8 cellular contexts compared by ENCODE assay signal in genomic region chr20:33675127-33675954, GRCh38. TPM values are rescaled to one million over a fixed set of nuclear protein-coding genes. Genes with fewer than 3 reads are reported as not detected.
DNase-seq lines count a peak whose midpoint lies in the region; ATAC-seq, FAIRE-seq and TF ChIP-seq lines count a peak whose summit lies in the region.

No MANE protein-coding gene starts in this region.

- POLR2A ChIA-PET in HEK293 (lab: Yijun Ruan, JAX), result interaction anchor here (0.9 to 2.5 kb wide), 3 partner anchors 9 to 12 kb away, joined by 3 to 11 read pairs (median 9); partner anchors contain the start of gene ACTL10
- POLR2A ChIA-PET in activated CD4-positive, alpha-beta memory T cell treated with anti-CD3 and anti-CD28 coated beads for 36 hours (lab: Charles Lee), result interaction anchor here (1.7 kb wide), 1 partner anchor 10 kb away, joined by 5 read pairs; no protein-coding TSS in a partner anchor

- H3K27ac ChIP-seq in HEK293 (ENCODE audit: extremely low read depth, low read depth, low read length) (no peak overlapping the region), small intestine (ENCODE audit: low read depth in 1 of 2, low read length in 1 of 2) (peak overlapping the region; percentile 70 to 76)

- peaks cover 4% of the 10 kb centered on the region; the same call in 1 of the 2 replicates for H3K4me1 ChIP-seq in HEK293 (ENCODE audit: control insufficient read depth, insufficient read depth, low read length)
- H3K4me1 ChIP-seq in small intestine (ENCODE audit: control insufficient read depth in 2 of 2, insufficient read depth in 1 of 2, low read depth in 1 of 2, low read length in 1 of 2), result peaks cover 3 to 5% of the 10 kb centered on the region in 2 donors

- no peak for FAIRE-seq in small intestine (lab: Jason Lieb, UNC)

- no peaks in the 10 kb centered on the region for H3K27me3 Mint-ChIP-seq in activated CD4-positive, alpha-beta memory T cell treated with anti-CD3 and anti-CD28 coated beads for 36 hours

- no peaks in the 10 kb centered on the region for H3K27me3 ChIP-seq in small intestine (ENCODE audit: control insufficient read depth in 2 of 2, insufficient read depth in 2 of 2, low read length in 2 of 2)

- peak overlapping the region; percentile 53 for H3K4me3 Mint-ChIP-seq in activated CD4-positive, alpha-beta memory T cell treated with anti-CD3 and anti-CD28 coated beads for 36 hours

- H3K9me3 ChIP-seq in HEK293 (ENCODE audit: control insufficient read depth, insufficient read depth, low read depth, low read length) (no peaks in the 10 kb centered on the region), small intestine (ENCODE audit: control insufficient read depth, low read depth) (no peaks in the 10 kb centered on the region)

- TF ChIP-seq CTCF in HEK293 (tag by site-specific recombination; IDR thresholded peaks at IDR 0.05), result no peak

- H3K9me3 Mint-ChIP-seq in activated CD4-positive, alpha-beta memory T cell treated with anti-CD3 and anti-CD28 coated beads for 36 hours, result no peaks in the 10 kb centered on the region

- WGBS in small intestine, 3 donors, result 30 to 44% (median 37%) methylated on average over 16 of the region's 16 CpGs

- intact Hi-C loops in activated CD4-positive, alpha-beta memory T cell treated with anti-CD3 and anti-CD28 coated beads for 36 hours (cut with micrococcal nuclease), result no loop called here
- intact Hi-C loops in left ventricle myocardium superior (cut with micrococcal nuclease), result no loop called here

- ATAC-seq in left ventricle myocardium superior, result peak; percentile 2
- no peak for ATAC-seq in GM21825 (IDR thresholded peaks at IDR 0.05; ENCODE audit: unreplicated experiment)
- ATAC-seq in GM18517 (IDR thresholded peaks at IDR 0.05; ENCODE audit: unreplicated experiment), result no peak
- no peak for ATAC-seq in GM18511 (IDR thresholded peaks at IDR 0.05; ENCODE audit: unreplicated experiment)

- H3K4me3 ChIP-seq in HEK293 (ENCODE audit: low read depth, low read length) (no peak overlapping the region), small intestine (ENCODE audit: low read depth in 1 of 2, low read length in 2 of 2) (peak overlapping the region in 1 of 2 donors; percentile 86)

- H3K27ac Mint-ChIP-seq in activated CD4-positive, alpha-beta memory T cell treated with anti-CD3 and anti-CD28 coated beads for 36 hours, result no peak overlapping the region

- H3K36me3 ChIP-seq in HEK293 (ENCODE audit: control insufficient read depth in 2 of 2, insufficient read depth in 1 of 2, low read length in 2 of 2), result peaks cover 13 to 67% of the 10 kb centered on the region in 2 experiments; a peak in 2 of 3 replicates
- H3K36me3 ChIP-seq in small intestine (ENCODE audit: control insufficient read depth in 2 of 2, insufficient read depth in 2 of 2, low read length in 2 of 2), result no peaks in the 10 kb centered on the region

- peaks cover 33% of the 10 kb centered on the region for H3K36me3 Mint-ChIP-seq in activated CD4-positive, alpha-beta memory T cell treated with anti-CD3 and anti-CD28 coated beads for 36 hours

- no peak for DNase-seq in activated CD4-positive, alpha-beta memory T cell treated with anti-CD3 and anti-CD28 coated beads for 36 hours
- DNase-seq in left ventricle myocardium superior (peak; percentile 50), small intestine (peak; percentile 27), cerebellar cortex (ENCODE audit: low spot score) (no peak)

- H3K4me1 Mint-ChIP-seq in activated CD4-positive, alpha-beta memory T cell treated with anti-CD3 and anti-CD28 coated beads for 36 hours (ENCODE audit: low read depth), result peaks cover 48% of the 10 kb centered on the region

- CTCF ChIA-PET in HEK293 (lab: Yijun Ruan, JAX), result no interaction called here
- CTCF ChIA-PET in activated CD4-positive, alpha-beta memory T cell treated with anti-CD3 and anti-CD28 coated beads for 36 hours (lab: Charles Lee), result interaction anchor here (2.4 kb wide), 1 partner anchor 9 kb away, joined by 9 read pairs; the partner anchor contains the start of gene ACTL10

TF ChIP-seq in HEK293, 187 proteins besides CTCF, POLR2A, EP300 and RAD21 (continues in another document):
- peak; percentile 20; the same call in 1 of the 2 replicates for TF ChIP-seq ZIC2 (tag by site-specific recombination; IDR thresholded peaks at IDR 0.05)
- TF ChIP-seq ZNF16 (tag by site-specific recombination; IDR thresholded peaks at IDR 0.05; ENCODE audit: low read depth), result no peak
- peak; percentile 7; the same call in 1 of the 2 replicates for TF ChIP-seq ZNF366 (tag by site-specific recombination; conservative IDR thresholded peaks at IDR 0.05)
- peak; percentile 18 for TF ChIP-seq ZBTB17 (tag by site-specific recombination; IDR thresholded peaks at IDR 0.05)
- TF ChIP-seq ZNF600 (tag by site-specific recombination; IDR thresholded peaks at IDR 0.05), result peak; percentile 93
- TF ChIP-seq ZBTB20 (tag by site-specific recombination; IDR thresholded peaks at IDR 0.05), result peak; percentile 86
- TF ChIP-seq REST (tag by site-specific recombination; IDR thresholded peaks at IDR 0.05), result no peak
- peak; percentile 30 for TF ChIP-seq SP2 (tag by site-specific recombination; IDR thresholded peaks at IDR 0.05)
- no peak; the same call in none of the 2 replicates for TF ChIP-seq ZNF629 (tag by site-specific recombination; IDR thresholded peaks at IDR 0.05)
- TF ChIP-seq ZNF580 (tag by site-specific recombination; IDR thresholded peaks at IDR 0.05), result no peak
- no peak for TF ChIP-seq ZNF560 (tag by site-specific recombination; IDR thresholded peaks at IDR 0.05; ENCODE audit: borderline replicate concordance)
- no peak for TF ChIP-seq ZNF140 (tag by site-specific recombination; IDR thresholded peaks at IDR 0.05)

RNA-seq across cellular contexts. Expression of gene NECAB3, which starts 1.1 kb away (rescaled TPM):
- total RNA-seq in activated CD4-positive, alpha-beta memory T cell treated with anti-CD3 and anti-CD28 coated beads for 36 hours, result 10 to 100 TPM; 21.0 to 22.7 TPM
- total RNA-seq in left ventricle myocardium superior, result 71.8 TPM
- polyA plus RNA-seq in small intestine, result 10 to 100 TPM; 30.6 to 54.8 (median 53.8) TPM

RNA-seq across cellular contexts. Expression of gene ACTL10, which starts 8.6 kb away (rescaled TPM):
- 1 to 10 TPM; 1.8 to 2.3 TPM for total RNA-seq in activated CD4-positive, alpha-beta memory T cell treated with anti-CD3 and anti-CD28 coated beads for 36 hours
- 0.40 TPM for total RNA-seq in left ventricle myocardium superior
- polyA plus RNA-seq in small intestine, result 1 to 10 TPM in 2 of 3 donors, under 1 TPM in 1; 0.89 to 5.4 (median 1.6) TPM

RNA-seq across cellular contexts. Expression of gene E2F1, which starts 10.8 kb away (rescaled TPM):
- 10 to 100 TPM; 66.8 to 67.8 TPM for total RNA-seq in activated CD4-positive, alpha-beta memory T cell treated with anti-CD3 and anti-CD28 coated beads for 36 hours
- 1.8 TPM for total RNA-seq in left ventricle myocardium superior
- 10 to 100 TPM in 1 of 3 donors, 1 to 10 TPM in 2; 2.2 to 10.9 (median 2.5) TPM for polyA plus RNA-seq in small intestine

RNA-seq across cellular contexts. Expression of gene C20orf144, which starts 13.2 kb away (rescaled TPM):
- total RNA-seq in activated CD4-positive, alpha-beta memory T cell treated with anti-CD3 and anti-CD28 coated beads for 36 hours, result under 1 TPM; 0.26 to 0.31 TPM
- not detected for total RNA-seq in left ventricle myocardium superior
- under 1 TPM in 1 of 3 donors, not detected in 2; 0.07 TPM for polyA plus RNA-seq in small intestine

RNA-seq across cellular contexts. Expression of gene PXMP4, which starts 44.8 kb away (rescaled TPM):
- total RNA-seq in activated CD4-positive, alpha-beta memory T cell treated with anti-CD3 and anti-CD28 coated beads for 36 hours, result 10 to 100 TPM in 1 of 2 experiments, 1 to 10 TPM in 1; 8.7 to 11.6 TPM
- total RNA-seq in left ventricle myocardium superior, result 13.5 TPM
- polyA plus RNA-seq in small intestine, result 1 to 10 TPM; 5.4 to 8.7 (median 7.2) TPM

Comparison
In these comparisons a context has a peak if more than half of its experiments do, and no peak if none do; other contexts are left out.
1. DNase-seq: peak in left ventricle myocardium superior (single experiment) and small intestine (single experiment); none in activated CD4-positive, alpha-beta memory T cell treated with anti-CD3 and anti-CD28 coated beads for 36 hours (single experiment) and cerebellar cortex (single experiment).
2. RNA of gene E2F1, which starts 10.8 kb away (total RNA-seq): 66.8 to 67.8 TPM in activated CD4-positive, alpha-beta memory T cell treated with anti-CD3 and anti-CD28 coated beads for 36 hours; 1.8 TPM in left ventricle myocardium superior (single experiment); every median in the first group is over 10 times any median in the second.